In the genomic region with DNA sequence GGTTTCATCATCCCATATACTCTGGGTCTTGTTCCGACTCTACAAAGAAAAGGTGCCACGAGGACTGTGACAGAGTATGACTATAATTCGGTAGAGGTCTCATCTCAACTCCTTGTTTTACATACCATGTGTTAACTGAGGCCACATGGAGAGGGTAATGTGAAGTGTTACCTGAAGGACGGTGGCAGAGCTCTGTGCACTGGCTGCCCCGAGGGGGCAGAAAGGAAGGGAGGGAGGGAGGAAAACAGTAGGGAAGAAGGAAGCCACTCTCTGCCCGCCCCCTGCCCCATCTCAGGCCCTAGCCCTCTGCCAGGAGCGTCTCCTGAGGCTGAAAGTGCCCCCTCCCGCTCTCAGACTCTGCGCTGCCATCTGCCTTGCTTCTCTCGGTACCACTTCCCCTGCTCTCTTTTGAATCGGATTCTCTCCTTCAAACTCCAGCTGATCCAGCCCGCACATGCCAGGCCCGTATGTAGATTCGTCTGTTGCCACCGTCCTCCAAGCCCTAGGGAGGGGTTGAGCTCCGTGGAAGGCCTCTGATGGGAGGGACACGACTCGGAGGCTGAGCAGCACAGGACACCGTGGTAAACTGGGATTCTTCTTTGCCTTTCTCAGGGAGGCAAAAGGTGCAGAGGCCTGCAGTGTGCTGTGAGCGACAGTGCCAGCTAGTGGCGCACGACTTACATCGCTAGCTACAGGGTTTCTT, we compare ENCODE assay signal across 8 cellular contexts.
A peak's percentile ranks its signal among the peaks of the same experiment; 100 is the strongest.
DNase-seq lines count a peak whose midpoint lies in the region; ATAC-seq and TF ChIP-seq lines count a peak whose summit lies in the region.

No MANE protein-coding gene starts in this region.

- H3K9me3 ChIP-seq in mucosa of rectum (ENCODE audit: control insufficient read depth in 2 of 2, low read length in 2 of 2) = no peaks in the 10 kb centered on the region

- ATAC-seq in GM21825 (IDR thresholded peaks at IDR 0.05; ENCODE audit: unreplicated experiment) = peak; percentile 81

- no peak overlapping the region for H3K27ac ChIP-seq in epithelial cell of prostate
- H3K27ac ChIP-seq in mucosa of rectum (ENCODE audit: low read depth in 2 of 2, low read length in 2 of 2) = no peak overlapping the region

- H3K4me1 ChIP-seq in mucosa of rectum (ENCODE audit: control insufficient read depth in 2 of 2, insufficient read depth in 2 of 2, low read length in 2 of 2) = no peaks in the 10 kb centered on the region

- CTCF ChIA-PET in BJ (lab: Yijun Ruan, JAX) = interaction anchor here (0.5 to 2.4 kb wide), 51 partner anchors 9 to 427 kb away, joined by 3 to 19 read pairs (median 4); a partner anchor contains a TSS

- peak overlapping the region; percentile 28; the same call in 1 of the 2 replicates for H3K4me3 ChIP-seq in BJ (ENCODE audit: low read depth, low read length)
- peak overlapping the region; percentile 25 to 57 for H3K4me3 ChIP-seq in mucosa of rectum (ENCODE audit: low read length in 2 of 2)

- no peaks in the 10 kb centered on the region for H3K36me3 ChIP-seq in BJ (ENCODE audit: control insufficient read depth, insufficient read depth, low read length)
- no peaks in the 10 kb centered on the region for H3K36me3 ChIP-seq in mucosa of rectum (ENCODE audit: control insufficient read depth in 2 of 2, insufficient read depth in 2 of 2, low read length in 2 of 2)

- peak; percentile 92 for TF ChIP-seq CTCF in BJ (IDR thresholded peaks at IDR 0.05; ENCODE audit: insufficient read depth, low read depth, low read length)

- POLR2A ChIA-PET in BJ (lab: Charles Lee) = no interaction called here

- DNase-seq in BJ (ENCODE audit: low read depth) = peak; percentile 38
- DNase-seq in NCI-H748 (lab: John Stamatoyannopoulos, UW; ENCODE audit: unreplicated experiment) = peak; percentile 62
- peak; percentile 23 for DNase-seq in activated CD8-positive, alpha-beta memory T cell treated with anti-CD3 and anti-CD28 coated beads, Interleukin-2, amount 50 U/mL, for 1 hour (ENCODE audit: extremely low read depth)
- DNase-seq in epithelial cell of prostate (ENCODE audit: low read depth, low spot score) = peak; percentile 39
- peak; percentile 28 to 48 for DNase-seq in stimulated activated CD8-positive, alpha-beta memory T cell treated with anti-CD3 and anti-CD28 coated beads, Interleukin-2, amount 100 ng/mL, for 48 hours (ENCODE audit: low read depth in 2 of 2)
- no peak for DNase-seq in NCI-H2196 treated with DMSO at 0.1 percent for 48 hours (lab: John Stamatoyannopoulos, UW; ENCODE audit: unreplicated experiment)

- H3K27me3 ChIP-seq in BJ (ENCODE audit: control insufficient read depth, insufficient read depth, low read length) = no peaks in the 10 kb centered on the region
- H3K27me3 ChIP-seq in mucosa of rectum (ENCODE audit: control insufficient read depth in 2 of 2, insufficient read depth in 2 of 2, low read length in 2 of 2) = no peaks in the 10 kb centered on the region

- no peak overlapping the region for H3K9ac ChIP-seq in mucosa of rectum (ENCODE audit: low read depth in 1 of 2, low read length in 2 of 2)
